Comparison of ENCODE assay signal across 1 cellular context in the genomic region with DNA sequence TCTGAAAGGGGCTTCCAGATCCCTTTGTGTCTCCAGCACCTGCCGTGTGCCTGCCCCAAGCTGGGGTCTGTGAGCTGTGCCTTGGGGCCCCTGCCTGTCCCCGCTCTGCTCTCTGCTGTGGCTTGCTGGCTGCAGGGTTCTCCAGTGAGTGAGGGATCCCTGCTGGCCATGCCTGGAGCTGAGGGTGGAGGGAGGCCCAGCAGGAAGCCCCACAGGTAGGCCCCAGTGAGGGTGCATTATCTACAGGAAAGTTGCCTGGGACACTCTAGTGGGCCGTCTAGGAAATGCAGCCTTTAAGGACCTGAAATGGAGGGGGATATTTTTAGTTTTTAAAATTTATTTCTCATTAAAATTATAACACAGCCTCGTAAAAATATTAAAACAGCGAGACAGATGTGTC.
TF ChIP-seq lines count a peak whose summit lies in the region.

No MANE protein-coding gene starts in this region.

TF ChIP-seq in K562, 482 proteins besides CTCF, POLR2A, EP300 and RAD21:
- TF ChIP-seq MAFF (IDR thresholded peaks at IDR 0.05; ENCODE audit: low read length): no peak
- TF ChIP-seq ZNF253 (CRISPR knock-in tag; conservative IDR thresholded peaks at IDR 0.05): no peak
- no peak for TF ChIP-seq MTA2 (IDR thresholded peaks at IDR 0.05; ENCODE audit: low read depth)
- no peak for TF ChIP-seq BMI1 (IDR thresholded peaks at IDR 0.05; ENCODE audit: low read length)
- TF ChIP-seq, protein P1, sequence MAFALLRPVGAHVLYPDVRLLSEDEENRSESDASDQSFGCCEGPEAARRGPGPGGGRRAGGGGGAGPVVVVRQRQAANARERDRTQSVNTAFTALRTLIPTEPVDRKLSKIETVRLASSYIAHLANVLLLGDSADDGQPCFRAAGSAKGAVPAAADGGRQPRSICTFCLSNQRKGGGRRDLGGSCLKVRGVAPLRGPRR (CRISPR knock-in tag; IDR thresholded peaks at IDR 0.05): no peak
- TF ChIP-seq SMC3 (conservative IDR thresholded peaks at IDR 0.05; ENCODE audit: insufficient read depth, low read depth, low read length): no peak
- no peak for TF ChIP-seq PATZ1 (CRISPR knock-in tag; IDR thresholded peaks at IDR 0.05; ENCODE audit: borderline replicate concordance)
- TF ChIP-seq TBL1XR1 (IDR thresholded peaks at IDR 0.05; ENCODE audit: low read length in 2 of 2): no peak
- no peak for TF ChIP-seq NR2C1 (IDR thresholded peaks at IDR 0.05)
- TF ChIP-seq NR2C1 (tag; IDR thresholded peaks at IDR 0.05): no peak
- TF ChIP-seq KLF6 (CRISPR knock-in tag; IDR thresholded peaks at IDR 0.05; ENCODE audit: borderline replicate concordance): no peak
- TF ChIP-seq MAFG (tag; conservative IDR thresholded peaks at IDR 0.05): no peak
- TF ChIP-seq HEY1 (CRISPR knock-in tag; IDR thresholded peaks at IDR 0.05; ENCODE audit: borderline replicate concordance): no peak
- TF ChIP-seq NONO (IDR thresholded peaks at IDR 0.05; ENCODE audit: low read depth in 2 of 2, low read length in 1 of 2): no peak
- TF ChIP-seq HDAC2 (IDR thresholded peaks at IDR 0.05): no peak
- no peak for TF ChIP-seq KDM4B (IDR thresholded peaks at IDR 0.05; ENCODE audit: borderline replicate concordance in 2 of 2, low read depth in 1 of 2)
